Comparison of ENCODE assay signal across 8 cellular contexts in the genomic region with DNA sequence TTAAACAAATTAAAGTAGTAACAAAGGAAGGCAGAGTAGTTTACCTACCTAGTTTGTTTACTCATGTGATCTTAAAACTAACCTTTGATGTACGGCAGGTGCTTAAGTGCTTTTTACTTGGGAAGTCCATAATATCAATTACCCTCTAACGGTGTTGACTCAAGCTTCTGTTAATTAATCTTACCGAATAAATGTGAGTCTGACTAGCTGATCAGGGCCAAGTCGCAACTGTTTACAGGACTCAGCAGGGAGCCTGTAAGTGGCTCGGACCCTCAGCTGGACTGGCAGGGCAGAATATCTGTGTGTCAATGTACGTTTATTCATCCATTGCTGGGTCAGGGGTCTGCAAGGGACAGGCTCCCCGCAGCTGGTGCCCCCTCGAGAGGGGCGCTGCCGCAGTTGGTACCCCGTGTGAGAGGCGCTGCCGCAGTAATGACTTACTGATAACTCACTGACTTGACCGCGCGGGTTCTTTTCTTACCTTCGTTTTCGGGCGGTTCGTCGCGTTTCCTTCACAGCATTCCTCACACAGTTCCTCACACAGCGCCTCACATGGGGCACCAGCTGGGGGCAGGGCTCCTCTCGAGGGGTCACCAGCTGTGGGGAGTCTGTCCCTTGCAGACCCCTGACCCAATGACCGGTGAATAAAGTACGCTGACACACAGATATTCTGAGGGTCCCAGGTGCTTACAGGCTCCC. TPM values are rescaled to one million over a fixed set of nuclear protein-coding genes. Genes with fewer than 3 reads are reported as not detected.
DNase-seq lines count a peak whose midpoint lies in the region; ATAC-seq and TF ChIP-seq lines count a peak whose summit lies in the region.

No MANE protein-coding gene starts in this region.

- H3K9me3 ChIP-seq in SK-N-SH (no peaks in the 10 kb centered on the region), colonic mucosa (no peaks in the 10 kb centered on the region), subcutaneous abdominal adipose tissue (ENCODE audit: control insufficient read depth in 5 of 5, low read length in 5 of 5) (no peaks in the 10 kb centered on the region)

- peaks cover 7% of the 10 kb centered on the region for H3F3A ChIP-seq in SK-N-SH (replicated peaks; ENCODE audit: insufficient read depth)

- no peak for TF ChIP-seq EP300 in SK-N-SH (IDR thresholded peaks at IDR 0.05; ENCODE audit: borderline replicate concordance in 1 of 2, low read depth in 1 of 2, low read length in 1 of 2)

- H3K9ac ChIP-seq in SK-N-SH (no peak overlapping the region), colonic mucosa (ENCODE audit: low read depth in 2 of 2, low read length in 2 of 2) (peak overlapping the region; percentile 13 to 62), subcutaneous abdominal adipose tissue (ENCODE audit: low read length in 5 of 5) (peak overlapping the region in 3 of 5 donors; percentile 21 to 68 (median 53))

- H3K79me2 ChIP-seq in SK-N-SH (ENCODE audit: insufficient read depth): no peaks in the 10 kb centered on the region

- peak overlapping the region; percentile 50 to 64 for H3K4me3 ChIP-seq in SK-N-SH (ENCODE audit: low read depth in 2 of 2, low read length in 1 of 2)
- H3K4me3 ChIP-seq in colonic mucosa: peak overlapping the region; percentile 45
- H3K4me3 ChIP-seq in subcutaneous abdominal adipose tissue (ENCODE audit: low read depth in 1 of 5, low read length in 5 of 5): peak overlapping the region; percentile 64 to 86 (median 71)

- no peaks in the 10 kb centered on the region for H3K9me2 ChIP-seq in SK-N-SH

- peaks cover 0 to 5% of the 10 kb centered on the region in 2 experiments; a peak in 1 of 4 replicates for H3K4me1 ChIP-seq in SK-N-SH (ENCODE audit: control insufficient read depth in 1 of 2, insufficient read depth in 2 of 2, low read depth in 1 of 2, low read length in 1 of 2)
- H3K4me1 ChIP-seq in colonic mucosa: no peaks in the 10 kb centered on the region
- H3K4me1 ChIP-seq in subcutaneous abdominal adipose tissue (ENCODE audit: control insufficient read depth in 5 of 5, insufficient read depth in 5 of 5, low read length in 5 of 5): peaks cover 0 to 10% (median 8%) of the 10 kb centered on the region in 5 donors

- peak; percentile 61 for ATAC-seq in GM18907 (IDR thresholded peaks at IDR 0.05; ENCODE audit: unreplicated experiment)
- ATAC-seq in HG03354 (IDR thresholded peaks at IDR 0.05; ENCODE audit: poor library complexity, severe bottlenecking, unreplicated experiment): peak; percentile 73

- intact Hi-C loops in colonic mucosa (cut with DNase I): no loop called here

- no peaks in the 10 kb centered on the region for H3K36me3 ChIP-seq in SK-N-SH (replicated peaks in 1 of 2; ENCODE audit: control insufficient read depth in 1 of 2, insufficient read depth in 2 of 2, low read length in 1 of 2)
- no peaks in the 10 kb centered on the region for H3K36me3 ChIP-seq in colonic mucosa
- no peaks in the 10 kb centered on the region for H3K36me3 ChIP-seq in subcutaneous abdominal adipose tissue (ENCODE audit: control insufficient read depth in 5 of 5, insufficient read depth in 5 of 5, low read length in 5 of 5)

- H3K27me3 ChIP-seq in SK-N-SH (ENCODE audit: insufficient read depth) (peaks cover 65% of the 10 kb centered on the region; the same call in 1 of the 2 replicates), colonic mucosa (no peaks in the 10 kb centered on the region), subcutaneous abdominal adipose tissue (ENCODE audit: control insufficient read depth in 5 of 5, insufficient read depth in 4 of 5, low read length in 5 of 5) (peaks cover 0 to 13% (median 0%) of the 10 kb centered on the region in 5 donors)

- H3K27ac ChIP-seq in SK-N-SH (ENCODE audit: low read depth in 2 of 2, low read length in 1 of 2) (no peak overlapping the region), colonic mucosa (no peak overlapping the region), subcutaneous abdominal adipose tissue (ENCODE audit: low read depth, low read length) (no peak overlapping the region)

- H2AFZ ChIP-seq in SK-N-SH (ENCODE audit: low read depth): peak overlapping the region; percentile 77; the same call in 1 of the 2 replicates

- H4K20me1 ChIP-seq in SK-N-SH (ENCODE audit: insufficient read depth): no peaks in the 10 kb centered on the region

- DNase-seq in SK-N-SH (no peak), colonic mucosa (peak; percentile 38), medulla oblongata (ENCODE audit: extremely low spot score) (peak; percentile 12), cerebellar nuclear complex (lab: John Stamatoyannopoulos, UW) (no peak), ureter (ENCODE audit: low spot score) (no peak)

- WGBS in SK-N-SH (ENCODE audit: low lambda C conversion rate): 4% methylated on average over 19 of the region's 26 CpGs

- POLR2A ChIA-PET in SK-N-SH (lab: Yijun Ruan, JAX): no interaction called here

- H3K4me2 ChIP-seq in SK-N-SH: peak overlapping the region; percentile 96

- no peak for TF ChIP-seq RAD21 in SK-N-SH (IDR thresholded peaks at IDR 0.05; ENCODE audit: low read length)

- CTCF ChIA-PET in SK-N-SH (lab: Yijun Ruan, JAX): interaction anchor here (1.0 to 1.6 kb wide), 4 partner anchors 15 to 43 kb away, joined by 3 to 7 read pairs (median 4); no protein-coding TSS in a partner anchor

- TF ChIP-seq CTCF in SK-N-SH (IDR thresholded peaks at IDR 0.05) (no peak), colonic mucosa (IDR thresholded peaks at IDR 0.05) (no peak)

TF ChIP-seq in SK-N-SH, 30 proteins besides CTCF, POLR2A, EP300 and RAD21 (continues in another document):
- no peak for TF ChIP-seq CHD2 (IDR thresholded peaks at IDR 0.05; ENCODE audit: low read length, partially characterized antibody)
- no peak for TF ChIP-seq RXRA (IDR thresholded peaks at IDR 0.05; ENCODE audit: borderline replicate concordance, low read depth)
- TF ChIP-seq, protein P1, sequence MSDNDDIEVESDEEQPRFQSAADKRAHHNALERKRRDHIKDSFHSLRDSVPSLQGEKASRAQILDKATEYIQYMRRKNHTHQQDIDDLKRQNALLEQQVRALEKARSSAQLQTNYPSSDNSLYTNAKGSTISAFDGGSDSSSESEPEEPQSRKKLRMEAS (IDR thresholded peaks at IDR 0.05; ENCODE audit: low read depth): no peak
- no peak for TF ChIP-seq TCF12 (IDR thresholded peaks at IDR 0.05)
- TF ChIP-seq GABPA (IDR thresholded peaks at IDR 0.05; ENCODE audit: low read depth): no peak
- TF ChIP-seq FOSL2 (IDR thresholded peaks at IDR 0.05; ENCODE audit: borderline replicate concordance, low read depth): no peak
- no peak for TF ChIP-seq TAF1 (IDR thresholded peaks at IDR 0.05; ENCODE audit: borderline replicate concordance, low read depth, low read length)
- TF ChIP-seq RFX5 (IDR thresholded peaks at IDR 0.05; ENCODE audit: low read length): no peak
- no peak for TF ChIP-seq SIN3A (IDR thresholded peaks at IDR 0.05; ENCODE audit: borderline replicate concordance, low read depth, low read length)
- TF ChIP-seq, protein P2, sequence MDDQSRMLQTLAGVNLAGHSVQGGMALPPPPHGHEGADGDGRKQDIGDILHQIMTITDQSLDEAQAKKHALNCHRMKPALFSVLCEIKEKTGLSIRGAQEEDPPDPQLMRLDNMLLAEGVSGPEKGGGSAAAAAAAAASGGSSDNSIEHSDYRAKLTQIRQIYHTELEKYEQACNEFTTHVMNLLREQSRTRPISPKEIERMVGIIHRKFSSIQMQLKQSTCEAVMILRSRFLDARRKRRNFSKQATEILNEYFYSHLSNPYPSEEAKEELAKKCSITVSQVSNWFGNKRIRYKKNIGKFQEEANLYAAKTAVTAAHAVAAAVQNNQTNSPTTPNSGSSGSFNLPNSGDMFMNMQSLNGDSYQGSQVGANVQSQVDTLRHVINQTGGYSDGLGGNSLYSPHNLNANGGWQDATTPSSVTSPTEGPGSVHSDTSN (IDR thresholded peaks at IDR 0.05): no peak
- no peak for TF ChIP-seq EZH2phosphoT487 (IDR thresholded peaks at IDR 0.05; ENCODE audit: borderline replicate concordance, low read depth)
- TF ChIP-seq, protein P3, sequence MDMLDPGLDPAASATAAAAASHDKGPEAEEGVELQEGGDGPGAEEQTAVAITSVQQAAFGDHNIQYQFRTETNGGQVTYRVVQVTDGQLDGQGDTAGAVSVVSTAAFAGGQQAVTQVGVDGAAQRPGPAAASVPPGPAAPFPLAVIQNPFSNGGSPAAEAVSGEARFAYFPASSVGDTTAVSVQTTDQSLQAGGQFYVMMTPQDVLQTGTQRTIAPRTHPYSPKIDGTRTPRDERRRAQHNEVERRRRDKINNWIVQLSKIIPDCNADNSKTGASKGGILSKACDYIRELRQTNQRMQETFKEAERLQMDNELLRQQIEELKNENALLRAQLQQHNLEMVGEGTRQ (IDR thresholded peaks at IDR 0.05; ENCODE audit: borderline replicate concordance, low read depth, low read length): no peak
- TF ChIP-seq TEAD4 (IDR thresholded peaks at IDR 0.05; ENCODE audit: borderline replicate concordance, insufficient read depth): no peak
- TF ChIP-seq, protein P4, sequence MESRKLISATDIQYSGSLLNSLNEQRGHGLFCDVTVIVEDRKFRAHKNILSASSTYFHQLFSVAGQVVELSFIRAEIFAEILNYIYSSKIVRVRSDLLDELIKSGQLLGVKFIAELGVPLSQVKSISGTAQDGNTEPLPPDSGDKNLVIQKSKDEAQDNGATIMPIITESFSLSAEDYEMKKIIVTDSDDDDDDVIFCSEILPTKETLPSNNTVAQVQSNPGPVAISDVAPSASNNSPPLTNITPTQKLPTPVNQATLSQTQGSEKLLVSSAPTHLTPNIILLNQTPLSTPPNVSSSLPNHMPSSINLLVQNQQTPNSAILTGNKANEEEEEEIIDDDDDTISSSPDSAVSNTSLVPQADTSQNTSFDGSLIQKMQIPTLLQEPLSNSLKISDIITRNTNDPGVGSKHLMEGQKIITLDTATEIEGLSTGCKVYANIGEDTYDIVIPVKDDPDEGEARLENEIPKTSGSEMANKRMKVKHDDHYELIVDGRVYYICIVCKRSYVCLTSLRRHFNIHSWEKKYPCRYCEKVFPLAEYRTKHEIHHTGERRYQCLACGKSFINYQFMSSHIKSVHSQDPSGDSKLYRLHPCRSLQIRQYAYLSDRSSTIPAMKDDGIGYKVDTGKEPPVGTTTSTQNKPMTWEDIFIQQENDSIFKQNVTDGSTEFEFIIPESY (IDR thresholded peaks at IDR 0.05; ENCODE audit: borderline replicate concordance, low read depth): no peak
- TF ChIP-seq POLR2AphosphoS5 (IDR thresholded peaks at IDR 0.05; ENCODE audit: low read depth, low read length): no peak
- TF ChIP-seq RCOR1 (IDR thresholded peaks at IDR 0.05; ENCODE audit: low read length): no peak
- TF ChIP-seq GATA2 (CRISPR knock-in tag; IDR thresholded peaks at IDR 0.05): no peak
- no peak for TF ChIP-seq YY1 (IDR thresholded peaks at IDR 0.05; ENCODE audit: low read depth)

RNA-seq across cellular contexts. Expression of a gene that starts 2.9 kb away (rescaled TPM):
- not detected in 2 replicates for polyA plus RNA-seq in SK-N-SH (2012; rRNA removed)
- polyA plus RNA-seq in SK-N-SH (2012; cell fraction: cytosol; rRNA removed): not detected in 2 replicates
- polyA plus RNA-seq in SK-N-SH (2012; cell fraction: nucleus; rRNA removed): not detected in 2 replicates
- total RNA-seq in colonic mucosa (not detected), ureter (0.18 TPM)

Comparison
In these comparisons a context has a peak if more than half of its experiments do, and no peak if none do; other contexts are left out.
1. DNase-seq: peak in colonic mucosa (single experiment) and medulla oblongata (single experiment); none in SK-N-SH (single experiment), cerebellar nuclear complex (0 of 2) and ureter (single experiment).
2. Peak in every context shown above with its lines, with median percentiles within 50 percentile points of each other: H3K4me3 ChIP-seq.